Comparison of ENCODE assay signal across 17 cellular contexts in the genomic region with DNA sequence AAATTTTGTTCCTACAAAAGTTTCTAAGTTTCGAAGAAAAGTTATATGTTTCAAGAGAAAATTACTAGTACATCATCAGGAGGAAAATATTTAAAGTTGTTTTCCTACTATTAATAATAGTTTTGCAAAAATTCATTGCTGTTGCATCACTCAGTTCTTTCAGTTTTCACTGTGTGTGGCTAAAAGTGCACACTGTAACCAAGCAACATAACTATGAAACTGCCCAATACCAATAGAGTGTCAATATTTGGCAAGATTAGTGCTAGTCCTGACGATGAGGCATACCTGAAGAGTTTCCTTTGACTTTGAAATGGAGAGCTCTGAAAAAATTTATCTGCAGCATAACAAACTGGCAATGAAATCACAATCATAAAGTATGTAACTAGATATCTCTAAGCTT.
A peak's percentile ranks its signal among the peaks of the same experiment; 100 is the strongest.
DNase-seq lines count a peak whose midpoint lies in the region; ATAC-seq and TF ChIP-seq lines count a peak whose summit lies in the region.
"Had no signal": no experiment of that assay in that cellular context is flagged by ENCODE, and none has a peak within 500 bp of the region (broad histone marks: within the 10 kb centered on the region; RNA-seq: fewer than 3 reads in every experiment).

No MANE protein-coding gene starts in this region.

- DNase-seq in WTC11 (ENCODE audit: low spot score) (no peak), SK-N-DZ (ENCODE audit: low spot score) (no peak), NOMO-1 (lab: John Stamatoyannopoulos, UW; ENCODE audit: unreplicated experiment in 2 of 2) (no peak)
- DNase-seq in stimulated activated naive B cell treated with anti-CD40 and anti-IgM and Interleukin-4, amounts not matched to agents 10 μg/mL and 1 μg/mL and 100 μg/mL, for 72 hours = no peak
- DNase-seq: activated CD4-positive, alpha-beta T cell treated with anti-CD3 and anti-CD28 coated beads, Interleukin-2, amount 10 ng/mL, durations not matched to agents 7 days and 5 days; activated naive CD4-positive, alpha-beta T cell treated with anti-CD3 and anti-CD28 coated beads, Interleukin-2, amount 50 U/mL, for 16 hours; NCI-H1930; nucleus accumbens; stimulated activated CD4-positive, alpha-beta T cell treated with anti-CD3 and anti-CD28 coated beads, Interleukin-15, amount 100 ng/mL, for 24 hours; SW 1271 had no signal

- ATAC-seq in GM18511 (IDR thresholded peaks at IDR 0.05; ENCODE audit: unreplicated experiment) (peak; percentile 91), GM19463 (IDR thresholded peaks at IDR 0.05; ENCODE audit: unreplicated experiment) (peak; percentile 83), HG02981 (IDR thresholded peaks at IDR 0.05; ENCODE audit: unreplicated experiment) (peak; percentile 91), WTC11 (no peak), gastroesophageal sphincter (no peak)
- ATAC-seq in stimulated activated naive B cell treated with anti-CD40 and anti-IgM and Interleukin-4, amounts not matched to agents 10 μg/mL and 1 μg/mL and 100 μg/mL, for 72 hours (replicated peaks) = no peak
- ATAC-seq: left lobe of liver had no signal

- no peak for TF ChIP-seq EP300 in gastroesophageal sphincter (IDR thresholded peaks at IDR 0.05)

- no peaks in the 10 kb centered on the region for H3K36me3 Mint-ChIP-seq in WTC11
- H3K36me3 Mint-ChIP-seq in stimulated activated naive B cell treated with anti-CD40 and anti-IgM and Interleukin-4, amounts not matched to agents 10 μg/mL and 1 μg/mL and 100 μg/mL, for 72 hours = peaks cover 2 to 10% of the 10 kb centered on the region in 2 donors

- TF ChIP-seq POLR2A in gastroesophageal sphincter (IDR thresholded peaks at IDR 0.05) = no peak

- TF ChIP-seq CTCF in WTC11 (IDR thresholded peaks at IDR 0.05) = no peak
- TF ChIP-seq CTCF in gastroesophageal sphincter (IDR thresholded peaks at IDR 0.05) = no peak

- H3K4me1 Mint-ChIP-seq in WTC11 = no peaks in the 10 kb centered on the region
- H3K4me1 Mint-ChIP-seq in stimulated activated naive B cell treated with anti-CD40 and anti-IgM and Interleukin-4, amounts not matched to agents 10 μg/mL and 1 μg/mL and 100 μg/mL, for 72 hours = no peaks in the 10 kb centered on the region
- H3K4me1 Mint-ChIP-seq: activated CD4-positive, alpha-beta T cell treated with anti-CD3 and anti-CD28 coated beads, Interleukin-2, amount 10 ng/mL, durations not matched to agents 7 days and 5 days had no signal

- no peak overlapping the region for H3K4me3 ChIP-seq in gastroesophageal sphincter
- H3K4me3 ChIP-seq: BLaER1 treated with 17β-estradiol and CSF1 and Interleukin-3, amounts not matched to agents 10 nM and 100 nM; HAP-1 had no signal

- H3K27me3 ChIP-seq in gastroesophageal sphincter = no peaks in the 10 kb centered on the region
- H3K27me3 ChIP-seq: BLaER1 treated with 17β-estradiol and CSF1 and Interleukin-3, amounts not matched to agents 10 nM and 100 nM had no signal

- CTCF ChIA-PET in WTC11 (lab: Charles Lee) = no interaction called here

- POLR2A ChIA-PET in WTC11 (lab: Charles Lee) = no interaction called here

- no peak overlapping the region for H3K4me3 Mint-ChIP-seq in WTC11
- H3K4me3 Mint-ChIP-seq in stimulated activated naive B cell treated with anti-CD40 and anti-IgM and Interleukin-4, amounts not matched to agents 10 μg/mL and 1 μg/mL and 100 μg/mL, for 72 hours = no peak overlapping the region
- H3K4me3 Mint-ChIP-seq: activated CD4-positive, alpha-beta T cell treated with anti-CD3 and anti-CD28 coated beads, Interleukin-2, amount 10 ng/mL, durations not matched to agents 7 days and 5 days had no signal

- no peak overlapping the region for H3K27ac ChIP-seq in gastroesophageal sphincter
- H3K27ac ChIP-seq: BLaER1 treated with 17β-estradiol and CSF1 and Interleukin-3, amounts not matched to agents 10 nM and 100 nM had no signal

- H3K9me3 Mint-ChIP-seq in WTC11 = peaks cover 4% of the 10 kb centered on the region
- peaks cover 3 to 6% of the 10 kb centered on the region in 2 donors for H3K9me3 Mint-ChIP-seq in stimulated activated naive B cell treated with anti-CD40 and anti-IgM and Interleukin-4, amounts not matched to agents 10 μg/mL and 1 μg/mL and 100 μg/mL, for 72 hours

- 57 to 83% methylated on average over 2 of the region's 2 CpGs for WGBS in gastroesophageal sphincter (ENCODE audit: low coverage in 1 of 2), 2 donors

- no peaks in the 10 kb centered on the region for H3K4me1 ChIP-seq in gastroesophageal sphincter
- H3K4me1 ChIP-seq: BLaER1 treated with 17β-estradiol and CSF1 and Interleukin-3, amounts not matched to agents 10 nM and 100 nM; HAP-1 had no signal

- H3K27ac Mint-ChIP-seq in WTC11 = no peak overlapping the region
- H3K27ac Mint-ChIP-seq in stimulated activated naive B cell treated with anti-CD40 and anti-IgM and Interleukin-4, amounts not matched to agents 10 μg/mL and 1 μg/mL and 100 μg/mL, for 72 hours = no peak overlapping the region
- H3K27ac Mint-ChIP-seq: activated CD4-positive, alpha-beta T cell treated with anti-CD3 and anti-CD28 coated beads, Interleukin-2, amount 10 ng/mL, durations not matched to agents 7 days and 5 days had no signal

- H3K27me3 Mint-ChIP-seq in WTC11 (ENCODE audit: low read depth) = no peaks in the 10 kb centered on the region
- no peaks in the 10 kb centered on the region for H3K27me3 Mint-ChIP-seq in stimulated activated naive B cell treated with anti-CD40 and anti-IgM and Interleukin-4, amounts not matched to agents 10 μg/mL and 1 μg/mL and 100 μg/mL, for 72 hours
- H3K27me3 Mint-ChIP-seq: activated CD4-positive, alpha-beta T cell treated with anti-CD3 and anti-CD28 coated beads, Interleukin-2, amount 10 ng/mL, durations not matched to agents 7 days and 5 days had no signal

- H3K36me3 ChIP-seq in gastroesophageal sphincter = no peaks in the 10 kb centered on the region

- H3K9me3 ChIP-seq in gastroesophageal sphincter = no peaks in the 10 kb centered on the region
- H3K9me3 ChIP-seq: HAP-1 had no signal

TF ChIP-seq in WTC11, 78 proteins besides CTCF, POLR2A, EP300 and RAD21:
- TF ChIP-seq GTF2I (CRISPR knock-in tag; conservative IDR thresholded peaks at IDR 0.05) = no peak
- no peak for TF ChIP-seq SMAD4 (CRISPR knock-in tag; IDR thresholded peaks at IDR 0.05)
- TF ChIP-seq GABPB1 (CRISPR knock-in tag; IDR thresholded peaks at IDR 0.05) = peak; percentile 68

Comparison
In these comparisons a context has a peak if more than half of its experiments do, and no peak if none do; other contexts are left out.
1. ATAC-seq: peak in GM18511 (single experiment), GM19463 (single experiment) and HG02981 (single experiment); none in WTC11 (single experiment), stimulated activated naive B cell treated with anti-CD40 and anti-IgM and Interleukin-4, amounts not matched to agents 10 μg/mL and 1 μg/mL and 100 μg/mL, for 72 hours (0 of 2) and gastroesophageal sphincter (single experiment).